Comparison of ENCODE assay signal across 8 cellular contexts in genomic region chr13:45341034-45341798, GRCh38. TPM values are rescaled to one million over a fixed set of nuclear protein-coding genes. Genes with fewer than 3 reads are reported as not detected.
A peak's percentile ranks its signal among the peaks of the same experiment; 100 is the strongest.
DNase-seq lines count a peak whose midpoint lies in the region; ATAC-seq and TF ChIP-seq lines count a peak whose summit lies in the region.

Gene TPT1 (minus strand): TSS chr13:45341183. CDS start chr13:45341069, 114 bp downstream.

- TF ChIP-seq CTCF in SU-DHL-6 (IDR thresholded peaks at IDR 0.05; ENCODE audit: insufficient read depth, low read length, poor library complexity, severe bottlenecking) (no peak), parathyroid adenoma (IDR thresholded peaks at IDR 0.05) (no peak), tibial nerve (IDR thresholded peaks at IDR 0.05) (no peak)

- ATAC-seq in HG02678 (IDR thresholded peaks at IDR 0.05; ENCODE audit: unreplicated experiment) (peak; percentile 84), Right ventricle myocardium inferior (peak; percentile 94)

- peaks cover 35% of the 10 kb centered on the region; the same call in 1 of the 2 replicates for H3F3A ChIP-seq in SU-DHL-6 (ENCODE audit: insufficient read depth)

- H3K27me3 ChIP-seq in SU-DHL-6 (ENCODE audit: low read length) (no peaks in the 10 kb centered on the region), parathyroid adenoma (ENCODE audit: control insufficient read depth, insufficient read depth, low read length) (no peaks in the 10 kb centered on the region), tibial nerve (no peaks in the 10 kb centered on the region)

- peak within 1 kb of the TSS; percentile 90 for H2AFZ ChIP-seq in SU-DHL-6 (ENCODE audit: low read depth, low read length, severe bottlenecking)
- H2AFZ ChIP-seq in parathyroid adenoma = peak within 1 kb of the TSS; percentile 91

- peaks cover 40% of the 10 kb centered on the region for H4K20me1 ChIP-seq in SU-DHL-6 (ENCODE audit: low read depth, low read length)

- H3K27ac ChIP-seq in SU-DHL-6 (ENCODE audit: low read depth, low read length) = peak within 1 kb of the TSS; percentile 77
- peak within 1 kb of the TSS; percentile 100 for H3K27ac ChIP-seq in parathyroid adenoma
- peak within 1 kb of the TSS; percentile 100 for H3K27ac ChIP-seq in tibial nerve

- H3K4me2 ChIP-seq in SU-DHL-6 (ENCODE audit: low read depth, low read length, poor library complexity, severe bottlenecking) (peak within 1 kb of the TSS; percentile 78), parathyroid adenoma (ENCODE audit: low read length) (peak within 1 kb of the TSS; percentile 96)

- H3K4me1 ChIP-seq in parathyroid adenoma (peaks cover 10% of the 10 kb centered on the region), tibial nerve (peaks cover 5 to 52% (median 37%) of the 10 kb centered on the region in 4 donors)

- H3K4me3 ChIP-seq in SU-DHL-6 (ENCODE audit: insufficient read depth, low read length, poor library complexity, severe bottlenecking) (peak within 1 kb of the TSS; percentile 94), parathyroid adenoma (ENCODE audit: low read depth, low read length) (peak within 1 kb of the TSS; percentile 96), tibial nerve (peak within 1 kb of the TSS; percentile 94 to 100 (median 100))

- DNase-seq in NCI-H128 (lab: John Stamatoyannopoulos, UW; ENCODE audit: unreplicated experiment) = peak; percentile 98
- peak; percentile 99 for DNase-seq in activated naive CD8-positive, alpha-beta T cell treated with anti-CD3 and anti-CD28 coated beads, Interleukin-2, amount 50 U/mL, for 16 hours (ENCODE audit: low read depth, low spot score)
- DNase-seq in Right ventricle myocardium inferior (ENCODE audit: missing footprints) = peak; percentile 99
- DNase-seq in tibial nerve (ENCODE audit: low spot score in 2 of 2) = peak; percentile 97 to 98

- peak; percentile 97 to 99 for TF ChIP-seq EP300 in tibial nerve (IDR thresholded peaks at IDR 0.05)

- H3K36me3 ChIP-seq in SU-DHL-6 (ENCODE audit: low read length) = peaks cover 39% of the 10 kb centered on the region
- H3K36me3 ChIP-seq in parathyroid adenoma (ENCODE audit: control insufficient read depth, insufficient read depth, low read length) = no peaks in the 10 kb centered on the region
- H3K36me3 ChIP-seq in tibial nerve = peaks cover 0 to 61% (median 16%) of the 10 kb centered on the region in 3 donors

- H3K9ac ChIP-seq in SU-DHL-6 (ENCODE audit: low read length) (peak within 1 kb of the TSS; percentile 96), parathyroid adenoma (peak within 1 kb of the TSS; percentile 98)

- intact Hi-C loops in Right ventricle myocardium inferior (cut with DNase I) = loop anchor here (2.0 to 10.0 kb wide), 2 partner anchors 30 to 124 kb away; partner anchors contain the start of gene COG3

- peaks cover 53% of the 10 kb centered on the region for H3K79me2 ChIP-seq in SU-DHL-6 (ENCODE audit: insufficient read depth, low read length)
- H3K79me2 ChIP-seq in parathyroid adenoma = peaks cover 8% of the 10 kb centered on the region

- 0 to 1% methylated on average over 8 to 64 of the region's 67 CpGs for WGBS in tibial nerve, 2 donors

- no peaks in the 10 kb centered on the region for H3K9me3 ChIP-seq in SU-DHL-6 (ENCODE audit: insufficient read depth, low read length)
- no peaks in the 10 kb centered on the region for H3K9me3 ChIP-seq in parathyroid adenoma (ENCODE audit: control insufficient read depth, low read length)
- no peaks in the 10 kb centered on the region for H3K9me3 ChIP-seq in tibial nerve

- H3K9me2 ChIP-seq in SU-DHL-6 (replicated peaks; ENCODE audit: insufficient read depth, low read length) = no peaks in the 10 kb centered on the region

- TF ChIP-seq POLR2A in GM10847 (IDR thresholded peaks at IDR 0.05; ENCODE audit: extremely low read depth, insufficient read length) (peak; percentile 98), tibial nerve (IDR thresholded peaks at IDR 0.05) (peak; percentile 79 to 93)

RNA-seq across cellular contexts. Expression of gene TPT1, which starts in this region (rescaled TPM):
- total RNA-seq in Right ventricle myocardium inferior = 4,733 TPM
- 1,000 to 10,000 TPM; 1,952 to 3,130 (median 2,235) TPM for total RNA-seq in tibial nerve

Comparison
In these comparisons a context has a peak if more than half of its experiments do, and no peak if none do; other contexts are left out.
1. Peak in every context shown above with its lines: DNase-seq, ATAC-seq, H3K4me3 ChIP-seq and H3K27ac ChIP-seq.